In genomic region chr7:112898432-112899290, GRCh38 we compare ENCODE assay signal across 8 cellular contexts.
DNase-seq lines count a peak whose midpoint lies in the region; ATAC-seq and TF ChIP-seq lines count a peak whose summit lies in the region.

No MANE protein-coding gene starts in this region.

- H3K36me3 ChIP-seq in GM06990 (ENCODE audit: control insufficient read depth, insufficient read depth, low read length) (no peaks in the 10 kb centered on the region; the same call in 1 of the 2 replicates), lower lobe of right lung (peaks cover 13% of the 10 kb centered on the region), upper lobe of right lung (peaks cover 14% of the 10 kb centered on the region)

- ATAC-seq in lower lobe of right lung, result peak; percentile 82 to 87
- ATAC-seq in upper lobe of right lung, result peak; percentile 94

- intact Hi-C loops in lower lobe of right lung (cut with DNase I), result no loop called here
- intact Hi-C loops in upper lobe of right lung (cut with DNase I), result no loop called here

- DNase-seq in GM06990 (ENCODE audit: extremely low read depth, insufficient read length) (peak; percentile 22), HCEC 1CT (peak; percentile 54), LoVo (ENCODE audit: low spot score) (peak; percentile 73), SHP77 treated with DMSO at 0.1 percent for 48 hours (lab: John Stamatoyannopoulos, UW) (peak; percentile 58), choroid plexus epithelial cell (ENCODE audit: low read depth) (peak; percentile 89), lower lobe of right lung (no peak), upper lobe of right lung (no peak)

- H3K9me3 ChIP-seq in lower lobe of right lung (no peaks in the 10 kb centered on the region), upper lobe of right lung (no peaks in the 10 kb centered on the region)

- H3K27ac ChIP-seq in 22Rv1 (no peak overlapping the region), lower lobe of right lung (no peak overlapping the region), upper lobe of right lung (no peak overlapping the region)

- no peak overlapping the region for H3K4me3 ChIP-seq in GM06990 (replicated peaks; ENCODE audit: low read depth, low read length)
- H3K4me3 ChIP-seq in choroid plexus epithelial cell (ENCODE audit: low read depth, low read length), result no peak overlapping the region
- no peak overlapping the region for H3K4me3 ChIP-seq in lower lobe of right lung
- H3K4me3 ChIP-seq in upper lobe of right lung, result no peak overlapping the region

- H3K27me3 ChIP-seq in GM06990 (replicated peaks; ENCODE audit: control insufficient read depth, insufficient read depth, low read length) (no peaks in the 10 kb centered on the region), lower lobe of right lung (ENCODE audit: low read depth) (no peaks in the 10 kb centered on the region), upper lobe of right lung (no peaks in the 10 kb centered on the region)

- TF ChIP-seq CTCF in 22Rv1 (IDR thresholded peaks at IDR 0.05) (peak; percentile 98), GM06990 (IDR thresholded peaks at IDR 0.05; ENCODE audit: insufficient read depth, low read length, poor library complexity, severe bottlenecking) (peak; percentile 79), choroid plexus epithelial cell (conservative IDR thresholded peaks at IDR 0.05; ENCODE audit: low read depth, low read length) (peak; percentile 92), lower lobe of right lung (IDR thresholded peaks at IDR 0.05) (peak; percentile 71), upper lobe of right lung (IDR thresholded peaks at IDR 0.05) (peak; percentile 73)

- H3K4me1 ChIP-seq in lower lobe of right lung, result no peaks in the 10 kb centered on the region
- H3K4me1 ChIP-seq in upper lobe of right lung, result no peaks in the 10 kb centered on the region

Comparison
In these comparisons a context has a peak if more than half of its experiments do, and no peak if none do; other contexts are left out.
1. DNase-seq: peak in GM06990 (single experiment), HCEC 1CT (single experiment), LoVo (single experiment), SHP77 treated with DMSO at 0.1 percent for 48 hours (single experiment) and choroid plexus epithelial cell (single experiment); none in lower lobe of right lung (single experiment) and upper lobe of right lung (single experiment).
2. Peak in every context shown above with its lines, with median percentiles within 50 percentile points of each other: CTCF ChIP-seq.